In the genomic region with DNA sequence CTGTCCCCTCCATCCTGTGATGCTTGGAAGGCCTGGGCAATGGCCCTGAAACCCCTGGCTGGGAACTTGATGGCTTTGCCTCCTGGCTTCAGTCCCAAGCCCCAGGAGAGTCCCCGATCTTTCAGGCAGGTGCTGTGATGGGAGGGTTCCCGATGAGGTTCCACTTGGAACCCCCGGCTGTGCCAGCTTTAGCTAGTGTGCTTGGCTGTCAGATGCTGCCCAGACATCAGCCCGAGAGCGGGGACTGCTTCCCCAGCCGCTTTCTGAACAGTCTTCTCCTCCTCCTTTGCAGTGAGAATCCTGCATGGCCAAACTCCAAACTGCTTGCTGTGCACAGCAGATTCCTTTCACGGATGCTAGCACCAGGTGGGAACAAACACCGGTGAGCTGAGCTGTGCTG, we compare ENCODE assay signal across 24 cellular contexts. TPM values are rescaled to one million over a fixed set of nuclear protein-coding genes. Genes with fewer than 3 reads are reported as not detected.
DNase-seq lines count a peak whose midpoint lies in the region; ATAC-seq and TF ChIP-seq lines count a peak whose summit lies in the region.
"Had no signal": no experiment of that assay in that cellular context is flagged by ENCODE, and none has a peak within 500 bp of the region (broad histone marks: within the 10 kb centered on the region; RNA-seq: fewer than 3 reads in every experiment).

No MANE protein-coding gene starts in this region.

- H2BK120ac ChIP-seq in mesenchymal stem cell (ENCODE audit: low read depth, low read length) = no peak overlapping the region

- no peak overlapping the region for H2BK5ac ChIP-seq in mesenchymal stem cell (ENCODE audit: low read depth, low read length, poor library complexity, severe bottlenecking)

- no peak for DNase-seq in left ventricle myocardium inferior
- DNase-seq in Right ventricle myocardium superior = no peak
- no peak for DNase-seq in mesenchymal stem cell
- DNase-seq in WTC11 (ENCODE audit: low spot score) = no peak
- DNase-seq in stimulated activated naive CD8-positive, alpha-beta T cell treated with anti-CD3 and anti-CD28 coated beads, Interleukin-15, amount 100 ng/mL, for 72 hours = no peak
- DNase-seq in colonic mucosa = no peak
- DNase-seq: 8988T; ACHN; AML-193; BE2C; CD4-positive, alpha-beta T cell; CD8-positive, alpha-beta memory T cell; DMS 273 treated with DMSO at 0.1 percent for 48 hours; DMS79; EL; GDM1; GM23248; H7; HCEC 1CT had no signal

- H2BK15ac ChIP-seq in mesenchymal stem cell (ENCODE audit: low read depth, poor library complexity, severe bottlenecking) = peak overlapping the region; percentile 1

- no peak overlapping the region for H3K18ac ChIP-seq in mesenchymal stem cell (ENCODE audit: low read depth in 1 of 2, low read length in 2 of 2)

- H3K36me3 Mint-ChIP-seq in WTC11 = no peaks in the 10 kb centered on the region
- H3K36me3 Mint-ChIP-seq: CD14-positive monocyte had no signal

- H3K4me3 ChIP-seq in left ventricle myocardium inferior (no peak overlapping the region), mesenchymal stem cell (ENCODE audit: insufficient read depth in 1 of 2, low read depth in 1 of 2, low read length in 2 of 2) (no peak overlapping the region), parathyroid adenoma (ENCODE audit: low read depth, low read length) (no peak overlapping the region), colonic mucosa (no peak overlapping the region)
- H3K4me3 ChIP-seq: A549; BLaER1 treated with 17β-estradiol and CSF1 and Interleukin-3, amounts not matched to agents 10 nM and 100 nM; GM12878; GM23248 had no signal

- CTCF ChIA-PET in WTC11 (lab: Charles Lee) = no interaction called here

- H3K27ac ChIP-seq in left ventricle myocardium inferior (replicated peaks) (peak overlapping the region; percentile 11), mesenchymal stem cell (ENCODE audit: low read length, poor library complexity, severe bottlenecking) (no peak overlapping the region), parathyroid adenoma (no peak overlapping the region), colonic mucosa (no peak overlapping the region)
- H3K27ac ChIP-seq: A549; BLaER1 treated with 17β-estradiol and CSF1 and Interleukin-3, amounts not matched to agents 10 nM and 100 nM; GM23248 had no signal

- H2AFZ ChIP-seq in mesenchymal stem cell (ENCODE audit: low read depth, low read length) (no peak overlapping the region), parathyroid adenoma (peak overlapping the region; percentile 47)
- H2AFZ ChIP-seq: GM23248 had no signal

- no peak overlapping the region for H3K4ac ChIP-seq in mesenchymal stem cell (ENCODE audit: low read depth in 1 of 2, low read length in 2 of 2)

- H3K14ac ChIP-seq in mesenchymal stem cell (ENCODE audit: low read length in 2 of 2) = no peak overlapping the region

- no peaks in the 10 kb centered on the region; the same call in 1 of the 2 replicates for H3K27me3 Mint-ChIP-seq in WTC11 (ENCODE audit: low read depth)
- H3K27me3 Mint-ChIP-seq in stimulated activated naive CD8-positive, alpha-beta T cell treated with anti-CD3 and anti-CD28 coated beads, Interleukin-15, amount 100 ng/mL, for 72 hours = no peaks in the 10 kb centered on the region
- H3K27me3 Mint-ChIP-seq: CD4-positive, alpha-beta T cell had no signal

- H3K9ac ChIP-seq in mesenchymal stem cell (ENCODE audit: low read length) = no peak overlapping the region
- H3K9ac ChIP-seq in parathyroid adenoma = no peak overlapping the region
- H3K9ac ChIP-seq in colonic mucosa (ENCODE audit: low read depth in 2 of 2, low read length in 2 of 2) = no peak overlapping the region
- H3K9ac ChIP-seq: BLaER1 treated with 17β-estradiol and CSF1 and Interleukin-3, amounts not matched to agents 10 nM and 100 nM; GM23248 had no signal

- H3K27me3 ChIP-seq in left ventricle myocardium inferior (ENCODE audit: low read depth) (no peaks in the 10 kb centered on the region), mesenchymal stem cell (ENCODE audit: control insufficient read depth in 1 of 2, insufficient read depth in 1 of 2, low read length in 2 of 2) (peaks cover 13 to 27% of the 10 kb centered on the region in 2 experiments), parathyroid adenoma (ENCODE audit: control insufficient read depth, insufficient read depth, low read length) (no peaks in the 10 kb centered on the region), colonic mucosa (no peaks in the 10 kb centered on the region)
- H3K27me3 ChIP-seq: BE2C; BLaER1 treated with 17β-estradiol and CSF1 and Interleukin-3, amounts not matched to agents 10 nM and 100 nM had no signal

- no peak overlapping the region for H3K4me3 Mint-ChIP-seq in WTC11
- H3K4me3 Mint-ChIP-seq in stimulated activated naive CD8-positive, alpha-beta T cell treated with anti-CD3 and anti-CD28 coated beads, Interleukin-15, amount 100 ng/mL, for 72 hours = no peak overlapping the region
- H3K4me3 Mint-ChIP-seq: CD14-positive monocyte; CD4-positive, alpha-beta T cell; CD8-positive, alpha-beta memory T cell had no signal

- H3K4me1 ChIP-seq in left ventricle myocardium inferior (peaks cover 20% of the 10 kb centered on the region), mesenchymal stem cell (ENCODE audit: control insufficient read depth, insufficient read depth, low read depth, low read length) (peaks cover 5% of the 10 kb centered on the region), parathyroid adenoma (peaks cover 5% of the 10 kb centered on the region), colonic mucosa (no peaks in the 10 kb centered on the region)
- H3K4me1 ChIP-seq: A549, BE2C had no signal

- H4K91ac ChIP-seq in mesenchymal stem cell (ENCODE audit: low read length) = no peak overlapping the region

- H3K36me3 ChIP-seq in left ventricle myocardium inferior = peaks cover 15% of the 10 kb centered on the region
- H3K36me3 ChIP-seq in mesenchymal stem cell (ENCODE audit: control insufficient read depth in 1 of 2, insufficient read depth in 2 of 2, low read depth in 1 of 2, low read length in 2 of 2) = no peaks in the 10 kb centered on the region
- H3K36me3 ChIP-seq in parathyroid adenoma (ENCODE audit: control insufficient read depth, insufficient read depth, low read length) = no peaks in the 10 kb centered on the region
- no peaks in the 10 kb centered on the region for H3K36me3 ChIP-seq in colonic mucosa
- H3K36me3 ChIP-seq: BE2C; BLaER1 treated with 17β-estradiol and CSF1 and Interleukin-3, amounts not matched to agents 10 nM and 100 nM had no signal

- TF ChIP-seq CTCF in left ventricle myocardium inferior (IDR thresholded peaks at IDR 0.05; ENCODE audit: borderline replicate concordance) (no peak), parathyroid adenoma (IDR thresholded peaks at IDR 0.05) (no peak), WTC11 (IDR thresholded peaks at IDR 0.05) (no peak), colonic mucosa (IDR thresholded peaks at IDR 0.05) (no peak)

- H2AK5ac ChIP-seq in mesenchymal stem cell (ENCODE audit: low read length, severe bottlenecking) = no peak overlapping the region

- no peaks in the 10 kb centered on the region for H3K79me1 ChIP-seq in mesenchymal stem cell (replicated peaks; ENCODE audit: low read length, poor library complexity, severe bottlenecking)

- H3K9me3 Mint-ChIP-seq in WTC11 = no peaks in the 10 kb centered on the region
- no peaks in the 10 kb centered on the region for H3K9me3 Mint-ChIP-seq in stimulated activated naive CD8-positive, alpha-beta T cell treated with anti-CD3 and anti-CD28 coated beads, Interleukin-15, amount 100 ng/mL, for 72 hours
- H3K9me3 Mint-ChIP-seq: CD14-positive monocyte; CD4-positive, alpha-beta T cell; CD8-positive, alpha-beta memory T cell had no signal

- H3K79me2 ChIP-seq in parathyroid adenoma = no peaks in the 10 kb centered on the region

- H3K4me2 ChIP-seq in mesenchymal stem cell (ENCODE audit: low read length, poor library complexity, severe bottlenecking) (no peak overlapping the region), parathyroid adenoma (ENCODE audit: low read length) (no peak overlapping the region)
- H3K4me2 ChIP-seq: A549; BLaER1 treated with 17β-estradiol and CSF1 and Interleukin-3, amounts not matched to agents 10 nM and 100 nM had no signal

- H3K23ac ChIP-seq in mesenchymal stem cell (ENCODE audit: low read length in 2 of 2) = no peak overlapping the region

- WGBS in mesenchymal stem cell = 96% methylated on average over 8 of the region's 8 CpGs

- H4K8ac ChIP-seq in mesenchymal stem cell (ENCODE audit: low read length) = peak overlapping the region; percentile 43

- H3K9me3 ChIP-seq in left ventricle myocardium inferior (replicated peaks) (no peaks in the 10 kb centered on the region), mesenchymal stem cell (ENCODE audit: control insufficient read depth, low read length) (no peaks in the 10 kb centered on the region), parathyroid adenoma (ENCODE audit: control insufficient read depth, low read length) (no peaks in the 10 kb centered on the region), colonic mucosa (no peaks in the 10 kb centered on the region)
- H3K9me3 ChIP-seq: A549; BE2C; BLaER1 treated with 17β-estradiol and CSF1 and Interleukin-3, amounts not matched to agents 10 nM and 100 nM had no signal

- intact Hi-C loops in left ventricle myocardium inferior (cut with micrococcal nuclease) (no loop called here), Right ventricle myocardium superior (cut with DNase I) (no loop called here), colonic mucosa (cut with DNase I) (no loop called here)

- no peak overlapping the region for H3K27ac Mint-ChIP-seq in WTC11
- no peak overlapping the region for H3K27ac Mint-ChIP-seq in stimulated activated naive CD8-positive, alpha-beta T cell treated with anti-CD3 and anti-CD28 coated beads, Interleukin-15, amount 100 ng/mL, for 72 hours
- H3K27ac Mint-ChIP-seq: CD4-positive, alpha-beta T cell; CD8-positive, alpha-beta memory T cell had no signal

- peaks cover 6% of the 10 kb centered on the region for H3K4me1 Mint-ChIP-seq in WTC11
- H3K4me1 Mint-ChIP-seq in stimulated activated naive CD8-positive, alpha-beta T cell treated with anti-CD3 and anti-CD28 coated beads, Interleukin-15, amount 100 ng/mL, for 72 hours = no peaks in the 10 kb centered on the region
- H3K4me1 Mint-ChIP-seq: CD14-positive monocyte; CD8-positive, alpha-beta memory T cell had no signal

- POLR2A ChIA-PET in WTC11 (lab: Charles Lee) = no interaction called here

- H2BK12ac ChIP-seq in mesenchymal stem cell (ENCODE audit: low read length in 2 of 2) = no peak overlapping the region

- no peak for ATAC-seq in Right ventricle myocardium superior (ENCODE audit: poor library complexity)
- no peak for ATAC-seq in WTC11
- no peak for ATAC-seq in stimulated activated naive CD8-positive, alpha-beta T cell treated with anti-CD3 and anti-CD28 coated beads, Interleukin-15, amount 100 ng/mL, for 72 hours
- ATAC-seq: A549, GM12878 had no signal

RNA-seq across cellular contexts. Expression of a gene that starts 58.1 kb away (rescaled TPM):
- total RNA-seq in left ventricle myocardium inferior (1.5 TPM), Right ventricle myocardium superior (1.9 TPM), WTC11 (2021) (0.07 to 0.16 TPM (median 0.09 TPM) in 3 replicates), colonic mucosa (1 to 10 TPM in 1 of 2 donors, under 1 TPM in 1; 0.40 to 1.2 TPM)
- 0.03 TPM for polyA plus RNA-seq in mesenchymal stem cell (2013, experiment 1 of 2)
- polyA plus RNA-seq in mesenchymal stem cell (2013, experiment 2 of 2) = 0.05 TPM
- polyA plus RNA-seq: CD14-positive monocyte had no signal
